ENCODE assay signal across 25 cellular contexts in genomic region chr12:3805058-3805457, GRCh38.
"Had no signal": no experiment of that assay in that cellular context is flagged by ENCODE, and none has a peak within 500 bp of the region (broad histone marks: within the 10 kb centered on the region; RNA-seq: fewer than 3 reads in every experiment).

No MANE protein-coding gene starts in this region.

- H3K4me3 Mint-ChIP-seq: activated B cell treated with CpG ODN at 0.5 μM for 24 hours; activated CD4-positive, alpha-beta memory T cell treated with anti-CD3 and anti-CD28 coated beads for 36 hours; activated naive CD4-positive, alpha-beta T cell treated with anti-CD3 and anti-CD28 coated beads, Interleukin-2, amount 10 ng/mL, durations not matched to agents 7 days and 5 days; natural killer cell treated with Interleukin-12 subunit alpha and Interleukin-12 subunit beta and Interleukin-15 and Interleukin-18, amount 100 ng/mL, for 72 hours; stimulated activated naive CD8-positive, alpha-beta T cell treated with anti-CD3 and anti-CD28 coated beads, Interleukin-15, amount 100 ng/mL, for 72 hours; T-helper 1 cell treated with Interleukin-12 subunit alpha and Interleukin-12 subunit beta and Interleukin-4 antibody, amounts not matched to agents 30 μg/mL and 1 μg/mL, for 36 hours had no signal

- H3K36me3 Mint-ChIP-seq: activated CD4-positive, alpha-beta memory T cell treated with anti-CD3 and anti-CD28 coated beads for 36 hours; natural killer cell treated with Interleukin-12 subunit alpha and Interleukin-12 subunit beta and Interleukin-15 and Interleukin-18, amount 100 ng/mL, for 72 hours had no signal

- H3K27me3 ChIP-seq: ascending aorta, brain microvascular endothelial cell, hepatocyte, ovary, tibial nerve had no signal

- DNase-seq: activated B cell treated with CpG ODN at 0.5 μM for 24 hours; activated CD4-positive, alpha-beta memory T cell treated with anti-CD3 and anti-CD28 coated beads for 36 hours; activated CD4-positive, alpha-beta T cell treated with anti-CD3 and anti-CD28 coated beads for 48 hours; activated effector memory CD4-positive, alpha-beta T cell treated with Interleukin-2 at 50 U/mL for 16 hours; activated naive CD4-positive, alpha-beta T cell treated with anti-CD3 and anti-CD28 coated beads, Interleukin-2, amount 10 ng/mL, durations not matched to agents 7 days and 5 days; activated T-cell treated with anti-CD3 and anti-CD28 coated beads, Interleukin-2, amount 50 U/mL, for 48 hours; brain microvascular endothelial cell; caudate nucleus; dermis blood vessel endothelial cell; effector CD8-positive, alpha-beta T cell; glutamatergic neuron; kidney glomerular epithelial cell; left ventricle myocardium superior; mammary epithelial cell; midbrain; ovary; stimulated activated CD4-positive, alpha-beta T cell treated with anti-CD3 and anti-CD28 coated beads, Interleukin-12 subunit alpha, Interleukin-12 subunit beta, amount 100 ng/mL, for 4 hours; stimulated activated CD4-positive, alpha-beta T cell treated with anti-CD3 and anti-CD28 coated beads, Interleukin-4, amount 100 ng/mL, for 4 hours; stimulated activated naive CD8-positive, alpha-beta T cell treated with anti-CD3 and anti-CD28 coated beads, Interleukin-15, amount 100 ng/mL, for 72 hours had no signal

- H3K36me3 ChIP-seq: brain microvascular endothelial cell, ovary, prostate gland had no signal

- H3K27me3 Mint-ChIP-seq: activated B cell treated with CpG ODN at 0.5 μM for 24 hours; activated CD4-positive, alpha-beta memory T cell treated with anti-CD3 and anti-CD28 coated beads for 36 hours; activated naive CD4-positive, alpha-beta T cell treated with anti-CD3 and anti-CD28 coated beads, Interleukin-2, amount 10 ng/mL, durations not matched to agents 7 days and 5 days; natural killer cell treated with Interleukin-12 subunit alpha and Interleukin-12 subunit beta and Interleukin-15 and Interleukin-18, amount 100 ng/mL, for 72 hours; stimulated activated naive CD8-positive, alpha-beta T cell treated with anti-CD3 and anti-CD28 coated beads, Interleukin-15, amount 100 ng/mL, for 72 hours had no signal

- H3K27ac Mint-ChIP-seq: activated B cell treated with CpG ODN at 0.5 μM for 24 hours; activated CD4-positive, alpha-beta memory T cell treated with anti-CD3 and anti-CD28 coated beads for 36 hours; activated naive CD4-positive, alpha-beta T cell treated with anti-CD3 and anti-CD28 coated beads, Interleukin-2, amount 10 ng/mL, durations not matched to agents 7 days and 5 days; natural killer cell treated with Interleukin-12 subunit alpha and Interleukin-12 subunit beta and Interleukin-15 and Interleukin-18, amount 100 ng/mL, for 72 hours; stimulated activated naive CD8-positive, alpha-beta T cell treated with anti-CD3 and anti-CD28 coated beads, Interleukin-15, amount 100 ng/mL, for 72 hours; T-helper 1 cell treated with Interleukin-12 subunit alpha and Interleukin-12 subunit beta and Interleukin-4 antibody, amounts not matched to agents 30 μg/mL and 1 μg/mL, for 36 hours had no signal

- H3K4me1 ChIP-seq: ascending aorta, tibial nerve had no signal

- H3K4me2 ChIP-seq: hepatocyte had no signal

- H3K9me3 ChIP-seq: ascending aorta, ovary, prostate gland, tibial nerve had no signal

- H3K4me3 ChIP-seq: ascending aorta, hepatocyte, ovary, prostate gland, tibial nerve had no signal

- H3K79me2 ChIP-seq: hepatocyte had no signal

- H2AFZ ChIP-seq: hepatocyte had no signal

- H3K27ac ChIP-seq: ascending aorta, brain microvascular endothelial cell, hepatocyte, ovary, prostate gland, tibial nerve had no signal

- ATAC-seq: left ventricle myocardium superior; natural killer cell treated with Interleukin-12 subunit alpha and Interleukin-12 subunit beta and Interleukin-15 and Interleukin-18, amount 100 ng/mL, for 72 hours; stimulated activated naive CD8-positive, alpha-beta T cell treated with anti-CD3 and anti-CD28 coated beads, Interleukin-15, amount 100 ng/mL, for 72 hours had no signal

- H3K9me3 Mint-ChIP-seq: activated B cell treated with CpG ODN at 0.5 μM for 24 hours; activated CD4-positive, alpha-beta memory T cell treated with anti-CD3 and anti-CD28 coated beads for 36 hours; activated naive CD4-positive, alpha-beta T cell treated with anti-CD3 and anti-CD28 coated beads, Interleukin-2, amount 10 ng/mL, durations not matched to agents 7 days and 5 days; natural killer cell treated with Interleukin-12 subunit alpha and Interleukin-12 subunit beta and Interleukin-15 and Interleukin-18, amount 100 ng/mL, for 72 hours; stimulated activated naive CD8-positive, alpha-beta T cell treated with anti-CD3 and anti-CD28 coated beads, Interleukin-15, amount 100 ng/mL, for 72 hours; T-helper 1 cell treated with Interleukin-12 subunit alpha and Interleukin-12 subunit beta and Interleukin-4 antibody, amounts not matched to agents 30 μg/mL and 1 μg/mL, for 36 hours had no signal
